8 cellular contexts compared by ENCODE assay signal in genomic region chr11:134033696-134034491, GRCh38. TPM values are rescaled to one million over a fixed set of nuclear protein-coding genes. Genes with fewer than 3 reads are reported as not detected.
DNase-seq lines count a peak whose midpoint lies in the region; ATAC-seq and TF ChIP-seq lines count a peak whose summit lies in the region.

No MANE protein-coding gene starts in this region.

- peaks cover 5% of the 10 kb centered on the region for H3K27me3 ChIP-seq in endodermal cell (ENCODE audit: control insufficient read depth, insufficient read depth, low read length, poor library complexity, severe bottlenecking)

- no peak overlapping the region for H3K9ac ChIP-seq in endodermal cell (ENCODE audit: extremely low read depth, low read length, poor library complexity, severe bottlenecking)

- peak overlapping the region; percentile 58 for H3K27ac Mint-ChIP-seq in activated CD8-positive, alpha-beta memory T cell treated with anti-CD3 and anti-CD28 coated beads, Interleukin-2, amount 10 ng/mL, durations not matched to agents 7 days and 5 days
- H3K27ac Mint-ChIP-seq in endodermal cell: peak overlapping the region; percentile 85

- no peaks in the 10 kb centered on the region for H3K36me3 ChIP-seq in endodermal cell (ENCODE audit: control insufficient read depth, insufficient read depth, low read length)

- CTCF ChIA-PET in activated CD8-positive, alpha-beta memory T cell treated with anti-CD3 and anti-CD28 coated beads, Interleukin-2, amount 10 ng/mL, durations not matched to agents 7 days and 5 days (lab: Charles Lee): interaction anchor here (0.9 to 3.3 kb wide), 9 partner anchors 12 to 106 kb away, joined by 3 to 22 read pairs (median 3); no protein-coding TSS in a partner anchor

- 24 to 26% methylated on average over 12 to 17 of the region's 17 CpGs for whole genome bisulfite sequencing in endodermal cell (ENCODE audit: insufficient coverage in 1 of 2, insufficient read length in 1 of 2), 2 experiments

- peaks cover 2% of the 10 kb centered on the region for H3K36me3 Mint-ChIP-seq in activated CD8-positive, alpha-beta memory T cell treated with anti-CD3 and anti-CD28 coated beads, Interleukin-2, amount 10 ng/mL, durations not matched to agents 7 days and 5 days
- H3K36me3 Mint-ChIP-seq in endodermal cell (ENCODE audit: low read depth): no peaks in the 10 kb centered on the region

- DNase-seq in NCI-H524 (lab: John Stamatoyannopoulos, UW): peak; percentile 83 to 94
- peak; percentile 85 for DNase-seq in activated CD8-positive, alpha-beta memory T cell treated with anti-CD3 and anti-CD28 coated beads, Interleukin-2, amount 10 ng/mL, durations not matched to agents 7 days and 5 days
- peak; percentile 96 for DNase-seq in endodermal cell
- DNase-seq in lung microvascular endothelial cell (ENCODE audit: low read depth in 2 of 2): peak; percentile 56 to 78
- DNase-seq in stimulated activated CD4-positive, alpha-beta T cell treated with anti-CD3 and anti-CD28 coated beads, TNF-alpha, amount 100 ng/mL, for 1 hour (ENCODE audit: low read depth in 3 of 3, low spot score in 1 of 3): peak in 2 of 3 donors; percentile 30 to 41

- H3K4me3 Mint-ChIP-seq in activated CD8-positive, alpha-beta memory T cell treated with anti-CD3 and anti-CD28 coated beads, Interleukin-2, amount 10 ng/mL, durations not matched to agents 7 days and 5 days: peak overlapping the region; percentile 23
- peak overlapping the region; percentile 40 for H3K4me3 Mint-ChIP-seq in endodermal cell

- ATAC-seq in GM18868 (IDR thresholded peaks at IDR 0.05; ENCODE audit: unreplicated experiment) (peak; percentile 87), HG03354 (IDR thresholded peaks at IDR 0.05; ENCODE audit: poor library complexity, severe bottlenecking, unreplicated experiment) (peak; percentile 71), GM19023 (IDR thresholded peaks at IDR 0.05; ENCODE audit: unreplicated experiment) (no peak)
- ATAC-seq in activated CD8-positive, alpha-beta memory T cell treated with anti-CD3 and anti-CD28 coated beads, Interleukin-2, amount 10 ng/mL, durations not matched to agents 7 days and 5 days: peak; percentile 90

- peaks cover 6% of the 10 kb centered on the region for H3K4me1 ChIP-seq in endodermal cell (ENCODE audit: control insufficient read depth, insufficient read depth, low read length)

- no peak for TF ChIP-seq CTCF in endodermal cell (conservative IDR thresholded peaks at IDR 0.05)

- H3K27ac ChIP-seq in endodermal cell (ENCODE audit: low read depth, low read length): peak overlapping the region; percentile 80

- no peaks in the 10 kb centered on the region for H3K9me3 Mint-ChIP-seq in activated CD8-positive, alpha-beta memory T cell treated with anti-CD3 and anti-CD28 coated beads, Interleukin-2, amount 10 ng/mL, durations not matched to agents 7 days and 5 days (ENCODE audit: low read depth)
- no peaks in the 10 kb centered on the region for H3K9me3 Mint-ChIP-seq in endodermal cell

- no peak overlapping the region for H3K4me3 ChIP-seq in endodermal cell (ENCODE audit: low read length)

- peaks cover 5% of the 10 kb centered on the region for H3K27me3 Mint-ChIP-seq in activated CD8-positive, alpha-beta memory T cell treated with anti-CD3 and anti-CD28 coated beads, Interleukin-2, amount 10 ng/mL, durations not matched to agents 7 days and 5 days
- peaks cover 31% of the 10 kb centered on the region for H3K27me3 Mint-ChIP-seq in endodermal cell (ENCODE audit: insufficient read depth)

- peaks cover 50% of the 10 kb centered on the region for H3K4me1 Mint-ChIP-seq in activated CD8-positive, alpha-beta memory T cell treated with anti-CD3 and anti-CD28 coated beads, Interleukin-2, amount 10 ng/mL, durations not matched to agents 7 days and 5 days
- peaks cover 33% of the 10 kb centered on the region for H3K4me1 Mint-ChIP-seq in endodermal cell

- H3K9me3 ChIP-seq in endodermal cell (ENCODE audit: control insufficient read depth, low read length): no peaks in the 10 kb centered on the region

RNA-seq across cellular contexts. Expression of gene JAM3, which starts 35.0 kb away (rescaled TPM):
- total RNA-seq in activated CD8-positive, alpha-beta memory T cell treated with anti-CD3 and anti-CD28 coated beads, Interleukin-2, amount 10 ng/mL, durations not matched to agents 7 days and 5 days: 1 to 10 TPM; 3.2 to 4.4 TPM
- 10 to 100 TPM; 35.8 to 41.8 TPM for total RNA-seq in endodermal cell
- 110 TPM for polyA plus RNA-seq in endodermal cell (2013, experiment 1 of 2)
- polyA plus RNA-seq in endodermal cell (2013, experiment 2 of 2): 105 TPM
- 2.8 and 17.0 TPM in 2 replicates for total RNA-seq in lung microvascular endothelial cell

Comparison
In these comparisons a context has a peak if more than half of its experiments do, and no peak if none do; other contexts are left out.
1. DNase-seq: peak in every context shown above with its lines; median percentile 96 in endodermal cell; 88 in NCI-H524; 85 in activated CD8-positive, alpha-beta memory T cell treated with anti-CD3 and anti-CD28 coated beads, Interleukin-2, amount 10 ng/mL, durations not matched to agents 7 days and 5 days; 67 in lung microvascular endothelial cell; 36 in stimulated activated CD4-positive, alpha-beta T cell treated with anti-CD3 and anti-CD28 coated beads, TNF-alpha, amount 100 ng/mL, for 1 hour.